In the genomic region with DNA sequence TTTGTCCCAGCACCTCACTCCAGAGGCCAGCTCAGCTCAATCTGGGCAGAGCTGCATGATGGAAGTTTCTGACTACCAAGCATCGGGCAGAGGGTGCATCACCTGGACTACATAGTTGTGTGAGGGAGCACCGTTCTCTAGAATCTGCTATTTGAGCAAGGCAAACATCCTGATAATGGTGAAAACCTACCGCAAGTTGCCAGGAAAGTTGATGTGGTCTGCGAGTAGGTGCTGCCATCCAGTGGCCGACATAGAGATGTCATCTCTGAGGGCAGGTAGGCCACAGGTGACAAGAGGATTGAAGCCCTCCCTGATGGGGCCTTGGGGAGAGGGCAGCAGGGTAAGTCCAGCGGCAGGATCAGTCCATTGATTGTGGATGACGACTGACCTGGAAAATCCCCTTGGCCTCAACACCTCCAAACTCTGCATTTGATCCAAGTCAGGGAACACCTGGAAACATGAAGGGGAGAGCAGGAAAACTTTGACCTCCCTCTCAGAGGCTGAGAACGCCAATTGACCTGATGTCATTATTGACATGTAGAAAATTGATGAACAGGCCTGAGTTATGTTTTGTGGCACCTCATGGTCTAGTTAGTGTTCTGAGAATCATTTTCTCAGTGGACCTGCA, we compare ENCODE assay signal across 8 cellular contexts. TPM values are rescaled to one million over a fixed set of nuclear protein-coding genes. Genes with fewer than 3 reads are reported as not detected.
A peak's percentile ranks its signal among the peaks of the same experiment; 100 is the strongest.
DNase-seq lines count a peak whose midpoint lies in the region; ATAC-seq and TF ChIP-seq lines count a peak whose summit lies in the region.

No MANE protein-coding gene starts in this region.

- no peaks in the 10 kb centered on the region for H3K4me1 Mint-ChIP-seq in stimulated activated memory B cell treated with anti-CD40 and anti-IgM and Interleukin-4, amounts not matched to agents 10 μg/mL and 1 μg/mL and 100 μg/mL, for 72 hours

- in situ Hi-C loops in T47D (cut with HindIII; ENCODE audit: low pct_unique_long_range_greater_than_20kb, low sequenced_read_pairs): no loop called here

- H3K9me3 ChIP-seq in left ventricle myocardium inferior (replicated peaks) (peaks cover 13% of the 10 kb centered on the region), heart left ventricle (peaks cover 0 to 18% (median 0%) of the 10 kb centered on the region in 12 donors), smooth muscle cell (replicated peaks; ENCODE audit: low read depth) (no peaks in the 10 kb centered on the region)

- H3K36me3 Mint-ChIP-seq in stimulated activated memory B cell treated with anti-CD40 and anti-IgM and Interleukin-4, amounts not matched to agents 10 μg/mL and 1 μg/mL and 100 μg/mL, for 72 hours: no peaks in the 10 kb centered on the region

- peaks cover 14% of the 10 kb centered on the region for H3K9me3 Mint-ChIP-seq in stimulated activated memory B cell treated with anti-CD40 and anti-IgM and Interleukin-4, amounts not matched to agents 10 μg/mL and 1 μg/mL and 100 μg/mL, for 72 hours

- TF ChIP-seq POLR2A in heart left ventricle (IDR thresholded peaks at IDR 0.05): no peak

- H3K4me1 ChIP-seq in left ventricle myocardium inferior: no peaks in the 10 kb centered on the region
- H3K4me1 ChIP-seq in heart left ventricle: no peaks in the 10 kb centered on the region
- H3K4me1 ChIP-seq in smooth muscle cell (ENCODE audit: low read depth): no peaks in the 10 kb centered on the region

- H3K27me3 ChIP-seq in left ventricle myocardium inferior (ENCODE audit: low read depth): peaks cover 49% of the 10 kb centered on the region
- H3K27me3 ChIP-seq in heart left ventricle: peaks cover 0 to 12% (median 0%) of the 10 kb centered on the region in 9 donors
- H3K27me3 ChIP-seq in smooth muscle cell (ENCODE audit: low read depth): no peaks in the 10 kb centered on the region

- no peak overlapping the region for H3K4me2 ChIP-seq in smooth muscle cell

- H2AFZ ChIP-seq in smooth muscle cell (ENCODE audit: low read depth): no peak overlapping the region

- 13 to 21% (median 21%) methylated on average over 8 of the region's 8 CpGs for WGBS in heart left ventricle, 4 donors
- 29% methylated on average over 8 of the region's 8 CpGs for WGBS in smooth muscle cell (ENCODE audit: low lambda C conversion rate)

- H3K4me3 Mint-ChIP-seq in stimulated activated memory B cell treated with anti-CD40 and anti-IgM and Interleukin-4, amounts not matched to agents 10 μg/mL and 1 μg/mL and 100 μg/mL, for 72 hours: no peak overlapping the region

- H3K4me3 ChIP-seq in left ventricle myocardium inferior: no peak overlapping the region
- H3K4me3 ChIP-seq in heart left ventricle: no peak overlapping the region
- H3K4me3 ChIP-seq in smooth muscle cell: no peak overlapping the region

- no peak overlapping the region for H3K27ac Mint-ChIP-seq in stimulated activated memory B cell treated with anti-CD40 and anti-IgM and Interleukin-4, amounts not matched to agents 10 μg/mL and 1 μg/mL and 100 μg/mL, for 72 hours

- H3K79me2 ChIP-seq in smooth muscle cell (ENCODE audit: low read depth): no peaks in the 10 kb centered on the region

- no peaks in the 10 kb centered on the region for H3K36me3 ChIP-seq in left ventricle myocardium inferior
- H3K36me3 ChIP-seq in heart left ventricle: no peaks in the 10 kb centered on the region
- no peaks in the 10 kb centered on the region for H3K36me3 ChIP-seq in smooth muscle cell (ENCODE audit: low read depth)

- no peak overlapping the region for H3K9ac ChIP-seq in smooth muscle cell (ENCODE audit: low read depth)

- no peaks in the 10 kb centered on the region for H3F3A ChIP-seq in smooth muscle cell (ENCODE audit: low read depth)

- no peaks in the 10 kb centered on the region for H4K20me1 ChIP-seq in smooth muscle cell (ENCODE audit: low read depth)

- no peak overlapping the region for H3K27ac ChIP-seq in left ventricle myocardium inferior (replicated peaks)
- H3K27ac ChIP-seq in heart left ventricle: no peak overlapping the region
- no peak overlapping the region for H3K27ac ChIP-seq in smooth muscle cell (ENCODE audit: low read depth)

- peak; percentile 49 for TF ChIP-seq CTCF in left ventricle myocardium inferior (IDR thresholded peaks at IDR 0.05; ENCODE audit: borderline replicate concordance)
- TF ChIP-seq CTCF in heart left ventricle (IDR thresholded peaks at IDR 0.05): peak in 5 of 12 donors; percentile 14 to 33 (median 27)
- peak; percentile 36 for TF ChIP-seq CTCF in smooth muscle cell (IDR thresholded peaks at IDR 0.05; ENCODE audit: borderline replicate concordance, insufficient read depth, poor library complexity, severe bottlenecking)

- no peaks in the 10 kb centered on the region for H3K27me3 Mint-ChIP-seq in stimulated activated memory B cell treated with anti-CD40 and anti-IgM and Interleukin-4, amounts not matched to agents 10 μg/mL and 1 μg/mL and 100 μg/mL, for 72 hours

- ATAC-seq in heart left ventricle: no peak
- peak; percentile 87 for ATAC-seq in HG02798 (IDR thresholded peaks at IDR 0.05; ENCODE audit: poor library complexity, unreplicated experiment)
- ATAC-seq in stimulated activated memory B cell treated with anti-CD40 and anti-IgM and Interleukin-4, amounts not matched to agents 10 μg/mL and 1 μg/mL and 100 μg/mL, for 72 hours: no peak

- DNase-seq in left ventricle myocardium inferior (no peak), heart left ventricle (no peak), NCI-H748 treated with DMSO at 0.1 percent for 48 hours (lab: John Stamatoyannopoulos, UW) (peak; percentile 33), T47D (ENCODE audit: low read depth in 1 of 2, low spot score in 1 of 2) (peak; percentile 23 to 45), smooth muscle cell (lab: John Stamatoyannopoulos, UW; ENCODE audit: unreplicated experiment) (no peak), cerebellar nuclear complex (lab: John Stamatoyannopoulos, UW) (no peak)

- intact Hi-C loops in left ventricle myocardium inferior (cut with micrococcal nuclease): no loop called here
- intact Hi-C loops in heart left ventricle (cut with DNase I): no loop called here

RNA-seq across cellular contexts. Expression of gene LPA, which starts 3.9 kb away (rescaled TPM):
- total RNA-seq in left ventricle myocardium inferior: not detected
- total RNA-seq in heart left ventricle: under 1 TPM in 1 of 9 donors, not detected in 8; 0.20 TPM
- polyA plus RNA-seq in heart left ventricle: not detected
- not detected in 2 replicates for total RNA-seq in smooth muscle cell
- polyA plus RNA-seq in smooth muscle cell: not detected in 2 replicates

RNA-seq across cellular contexts. Expression of gene PLG, which starts 34.1 kb away (rescaled TPM):
- total RNA-seq in left ventricle myocardium inferior (not detected), heart left ventricle (under 1 TPM in 1 of 9 donors, not detected in 8; 0.44 TPM), smooth muscle cell (not detected in 2 replicates)
- polyA plus RNA-seq in heart left ventricle (under 1 TPM in 1 of 2 donors, not detected in 1; 0.03 TPM), smooth muscle cell (1.5 TPM in 2 replicates)

Comparison
In these comparisons a context has a peak if more than half of its experiments do, and no peak if none do; other contexts are left out.
1. DNase-seq: peak in NCI-H748 treated with DMSO at 0.1 percent for 48 hours (single experiment) and T47D (2 of 2); none in left ventricle myocardium inferior (single experiment), heart left ventricle (0 of 5), smooth muscle cell (single experiment) and cerebellar nuclear complex (0 of 2).